Comparison of ENCODE assay signal across 26 cellular contexts in the genomic region with DNA sequence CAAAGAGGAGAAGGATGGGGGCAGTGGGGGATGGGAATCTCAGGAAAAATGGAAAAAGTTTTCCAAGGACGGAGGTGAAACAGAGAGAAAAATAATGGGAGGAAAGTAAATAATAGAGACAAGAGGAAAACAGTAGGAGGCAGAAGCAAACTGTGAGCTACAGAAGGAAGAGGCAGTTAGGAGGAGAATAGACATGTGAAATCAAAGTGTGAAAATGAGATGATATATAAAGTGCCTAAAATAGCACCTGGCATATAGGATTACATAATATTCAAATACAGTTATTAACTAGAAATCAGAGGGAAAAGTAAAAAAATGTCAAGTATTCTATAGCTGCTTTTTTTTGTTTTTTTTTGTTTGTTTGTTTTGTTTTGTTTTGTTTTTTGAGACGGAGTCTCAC. TPM values are rescaled to one million over a fixed set of nuclear protein-coding genes. Genes with fewer than 3 reads are reported as not detected.
A peak's percentile ranks its signal among the peaks of the same experiment; 100 is the strongest.
DNase-seq lines count a peak whose midpoint lies in the region; ATAC-seq, FAIRE-seq and TF ChIP-seq lines count a peak whose summit lies in the region.
"Had no signal": no experiment of that assay in that cellular context is flagged by ENCODE, and none has a peak within 500 bp of the region (broad histone marks: within the 10 kb centered on the region; RNA-seq: fewer than 3 reads in every experiment).

No MANE protein-coding gene starts in this region.

- H3K4me3 Mint-ChIP-seq in stimulated activated naive CD8-positive, alpha-beta T cell treated with anti-CD3 and anti-CD28 coated beads, Interleukin-15, amount 100 ng/mL, for 72 hours = no peak overlapping the region
- no peak overlapping the region for H3K4me3 Mint-ChIP-seq in endodermal cell
- H3K4me3 Mint-ChIP-seq: central memory CD8-positive, alpha-beta T cell; GM23338; HFFc6; stimulated activated naive CD8-positive, alpha-beta T cell treated with anti-CD3 and anti-CD28 coated beads, Interleukin-15, Interleukin-2, amounts not matched to agents 100 ng/mL and 50 ng/mL, for 24 hours had no signal

- H3K9me3 ChIP-seq in endodermal cell (ENCODE audit: control insufficient read depth, low read length) = no peaks in the 10 kb centered on the region
- no peaks in the 10 kb centered on the region for H3K9me3 ChIP-seq in upper lobe of right lung
- no peaks in the 10 kb centered on the region for H3K9me3 ChIP-seq in small intestine (ENCODE audit: control insufficient read depth, low read depth)
- H3K9me3 ChIP-seq: gastrocnemius medialis, tibial nerve had no signal

- H3K4me1 ChIP-seq in endodermal cell (ENCODE audit: control insufficient read depth, insufficient read depth, low read length) = no peaks in the 10 kb centered on the region
- H3K4me1 ChIP-seq in upper lobe of right lung = peaks cover 25% of the 10 kb centered on the region
- peaks cover 0 to 2% of the 10 kb centered on the region in 2 donors for H3K4me1 ChIP-seq in small intestine (ENCODE audit: control insufficient read depth in 2 of 2, insufficient read depth in 1 of 2, low read depth in 1 of 2, low read length in 1 of 2)

- peak overlapping the region; percentile 13 to 84 for H3K27ac Mint-ChIP-seq in stimulated activated naive CD8-positive, alpha-beta T cell treated with anti-CD3 and anti-CD28 coated beads, Interleukin-15, amount 100 ng/mL, for 72 hours
- H3K27ac Mint-ChIP-seq in endodermal cell = peak overlapping the region; percentile 7
- H3K27ac Mint-ChIP-seq: GM23338, HFFc6 had no signal

- H3K27ac ChIP-seq in endodermal cell (ENCODE audit: low read depth, low read length) = no peak overlapping the region
- H3K27ac ChIP-seq in upper lobe of right lung = peak overlapping the region; percentile 38
- peak overlapping the region in 1 of 2 donors; percentile 41 for H3K27ac ChIP-seq in small intestine (ENCODE audit: low read depth in 1 of 2, low read length in 1 of 2)
- H3K27ac ChIP-seq: gastrocnemius medialis, HL-60, tibial nerve had no signal

- FAIRE-seq in small intestine (lab: Jason Lieb, UNC) = no peak

- no peak for TF ChIP-seq CTCF in endodermal cell (conservative IDR thresholded peaks at IDR 0.05)
- no peak for TF ChIP-seq CTCF in upper lobe of right lung (IDR thresholded peaks at IDR 0.05)

- DNase-seq in NCI-H345 treated with DMSO at 0.1 percent for 48 hours (lab: John Stamatoyannopoulos, UW; ENCODE audit: unreplicated experiment) = peak; percentile 4
- DNase-seq in NCI-H345 (lab: John Stamatoyannopoulos, UW) = no peak
- no peak for DNase-seq in stimulated activated naive CD8-positive, alpha-beta T cell treated with anti-CD3 and anti-CD28 coated beads, Interleukin-15, amount 100 ng/mL, for 72 hours
- no peak for DNase-seq in stimulated activated naive CD8-positive, alpha-beta T cell treated with anti-CD3 and anti-CD28 coated beads, Interleukin-15, Interleukin-2, amounts not matched to agents 100 U/mL and 50 U/mL, for 24 hours
- no peak for DNase-seq in endodermal cell
- DNase-seq in upper lobe of right lung = no peak
- DNase-seq in small intestine = no peak
- DNase-seq: 8988T; activated CD4-positive, alpha-beta T cell treated with anti-CD3 and anti-CD28 coated beads, Interleukin-2, amount 50 U/mL, for 48 hours; activated CD4-positive, CD25-positive, alpha-beta regulatory T cell; activated CD8-positive, alpha-beta memory T cell treated with anti-CD3 and anti-CD28 coated beads, Interleukin-2, amount 50 U/mL, for 48 hours; activated effector memory CD4-positive, alpha-beta T cell treated with anti-CD3 and anti-CD28 coated beads, Interleukin-2, amount 50 U/mL, for 16 hours; gastrocnemius medialis; HFFc6; hippocampal formation; Kasumi-1; NCI-H1048; NCI-H187; occipital lobe; OCI-M1 had no signal

- H3K27me3 Mint-ChIP-seq in stimulated activated naive CD8-positive, alpha-beta T cell treated with anti-CD3 and anti-CD28 coated beads, Interleukin-15, amount 100 ng/mL, for 72 hours = no peaks in the 10 kb centered on the region
- no peaks in the 10 kb centered on the region for H3K27me3 Mint-ChIP-seq in endodermal cell (ENCODE audit: insufficient read depth)
- H3K27me3 Mint-ChIP-seq: central memory CD8-positive, alpha-beta T cell; stimulated activated naive CD8-positive, alpha-beta T cell treated with anti-CD3 and anti-CD28 coated beads, Interleukin-15, Interleukin-2, amounts not matched to agents 100 ng/mL and 50 ng/mL, for 24 hours had no signal

- H3K27me3 ChIP-seq in endodermal cell (ENCODE audit: control insufficient read depth, insufficient read depth, low read length, poor library complexity, severe bottlenecking) (no peaks in the 10 kb centered on the region), upper lobe of right lung (no peaks in the 10 kb centered on the region), small intestine (ENCODE audit: control insufficient read depth in 2 of 2, insufficient read depth in 2 of 2, low read length in 2 of 2) (no peaks in the 10 kb centered on the region)
- H3K27me3 ChIP-seq: gastrocnemius medialis, tibial nerve had no signal

- H3K9me3 Mint-ChIP-seq in stimulated activated naive CD8-positive, alpha-beta T cell treated with anti-CD3 and anti-CD28 coated beads, Interleukin-15, amount 100 ng/mL, for 72 hours = no peaks in the 10 kb centered on the region
- H3K9me3 Mint-ChIP-seq in endodermal cell = no peaks in the 10 kb centered on the region
- H3K9me3 Mint-ChIP-seq: central memory CD8-positive, alpha-beta T cell; HFFc6; stimulated activated naive CD8-positive, alpha-beta T cell treated with anti-CD3 and anti-CD28 coated beads, Interleukin-15, Interleukin-2, amounts not matched to agents 100 ng/mL and 50 ng/mL, for 24 hours had no signal

- H3K4me3 ChIP-seq in endodermal cell (ENCODE audit: low read length) (no peak overlapping the region), upper lobe of right lung (no peak overlapping the region), small intestine (ENCODE audit: low read depth in 1 of 2, low read length in 2 of 2) (no peak overlapping the region)
- H3K4me3 ChIP-seq: gastrocnemius medialis, GM23338, tibial nerve had no signal

- H3K4me1 Mint-ChIP-seq in stimulated activated naive CD8-positive, alpha-beta T cell treated with anti-CD3 and anti-CD28 coated beads, Interleukin-15, amount 100 ng/mL, for 72 hours = peaks cover 44% of the 10 kb centered on the region
- peaks cover 6% of the 10 kb centered on the region for H3K4me1 Mint-ChIP-seq in endodermal cell

- no peaks in the 10 kb centered on the region for H3K36me3 ChIP-seq in endodermal cell (ENCODE audit: control insufficient read depth, insufficient read depth, low read length)
- no peaks in the 10 kb centered on the region for H3K36me3 ChIP-seq in upper lobe of right lung
- no peaks in the 10 kb centered on the region for H3K36me3 ChIP-seq in small intestine (ENCODE audit: control insufficient read depth in 2 of 2, insufficient read depth in 2 of 2, low read length in 2 of 2)
- H3K36me3 ChIP-seq: gastrocnemius medialis, tibial nerve had no signal

- no peak overlapping the region for H3K9ac ChIP-seq in endodermal cell (ENCODE audit: extremely low read depth, low read length, poor library complexity, severe bottlenecking)

- intact Hi-C loops in upper lobe of right lung (cut with DNase I) = no loop called here

- WGBS in endodermal cell (ENCODE audit: insufficient coverage in 1 of 2, insufficient read length in 1 of 2), 2 experiments = 82 to 84% methylated on average over 1 to 2 of the region's 2 CpGs
- 68 to 77% (median 76%) methylated on average over 2 of the region's 2 CpGs for WGBS in small intestine, 3 donors

- H3K36me3 Mint-ChIP-seq in endodermal cell (ENCODE audit: low read depth) = no peaks in the 10 kb centered on the region

- no peak for ATAC-seq in stimulated activated naive CD8-positive, alpha-beta T cell treated with anti-CD3 and anti-CD28 coated beads, Interleukin-15, amount 100 ng/mL, for 72 hours
- ATAC-seq in stimulated activated naive CD8-positive, alpha-beta T cell treated with anti-CD3 and anti-CD28 coated beads, Interleukin-15, Interleukin-2, amounts not matched to agents 100 U/mL and 50 U/mL, for 24 hours = no peak
- ATAC-seq in upper lobe of right lung (no peak), HG03457 (IDR thresholded peaks at IDR 0.05; ENCODE audit: unreplicated experiment) (no peak)
- ATAC-seq: GM23338 had no signal

RNA-seq across cellular contexts. Expression of gene PLIN2, which starts 44.0 kb away (rescaled TPM):
- total RNA-seq in endodermal cell (10 to 100 TPM; 30.1 to 33.3 TPM), upper lobe of right lung (231 TPM)
- 54.7 TPM for polyA plus RNA-seq in endodermal cell (2013, experiment 1 of 2)
- polyA plus RNA-seq in endodermal cell (2013, experiment 2 of 2) = 48.9 TPM
- polyA plus RNA-seq in small intestine = 100 to 1,000 TPM in 2 of 3 donors, 10 to 100 TPM in 1; 93.9 to 309 (median 282) TPM

RNA-seq across cellular contexts. Expression of gene DENND4C, which starts 59.2 kb away (rescaled TPM):
- total RNA-seq in endodermal cell (10 to 100 TPM; 25.4 to 27.2 TPM), upper lobe of right lung (105 TPM)
- 18.5 TPM for polyA plus RNA-seq in endodermal cell (2013, experiment 1 of 2)
- polyA plus RNA-seq in endodermal cell (2013, experiment 2 of 2) = 19.5 TPM
- 10 to 100 TPM; 13.8 to 18.6 (median 16.8) TPM for polyA plus RNA-seq in small intestine
